ENCODE assay signal across 20 cellular contexts in genomic region chr14:31297112-31297511, GRCh38.
DNase-seq lines count a peak whose midpoint lies in the region; ATAC-seq, FAIRE-seq and TF ChIP-seq lines count a peak whose summit lies in the region.
"Had no signal": no experiment of that assay in that cellular context is flagged by ENCODE, and none has a peak within 500 bp of the region (broad histone marks: within the 10 kb centered on the region; RNA-seq: fewer than 3 reads in every experiment).

No MANE protein-coding gene starts in this region.

- H4K91ac ChIP-seq in H9 (ENCODE audit: insufficient read length, low read depth, low read length): no peak overlapping the region

- H3K56ac ChIP-seq in H9 (ENCODE audit: insufficient read length, low read depth, low read length): no peak overlapping the region

- H3K23me2 ChIP-seq in H9 (ENCODE audit: insufficient read length, low read depth, low read length, poor library complexity, severe bottlenecking): no peaks in the 10 kb centered on the region

- H3K4ac ChIP-seq in H9 (ENCODE audit: low read depth, low read length): no peak overlapping the region

- H2BK120ac ChIP-seq in H9 (ENCODE audit: low read depth, low read length, poor library complexity, severe bottlenecking): no peak overlapping the region

- no peak overlapping the region for H2AK5ac ChIP-seq in H9 (ENCODE audit: insufficient read length, low read length)

- no CpG with 5 or more reads among the region's 6 CpGs for WGBS in H9 (ENCODE audit: extremely low coverage, insufficient read length, low lambda C conversion rate)

- no peaks in the 10 kb centered on the region for H3K79me1 ChIP-seq in H9 (ENCODE audit: insufficient read depth, low read depth, low read length, poor library complexity, severe bottlenecking)

- no peak overlapping the region for H4K5ac ChIP-seq in H9 (ENCODE audit: insufficient read length, low read depth, low read length)

- H3K27me3 ChIP-seq in H9 (ENCODE audit: insufficient read depth, low read length): no peaks in the 10 kb centered on the region

- no peaks in the 10 kb centered on the region for H3K9me3 ChIP-seq in H9 (ENCODE audit: control insufficient read depth, low read depth, low read length)
- H3K9me3 ChIP-seq: HAP-1 had no signal

- no peak for TF ChIP-seq POLR2A in GM12891 (IDR thresholded peaks at IDR 0.05; ENCODE audit: low read depth, low read length)

- H4K8ac ChIP-seq in H9 (replicated peaks; ENCODE audit: insufficient read length, low read depth, low read length): no peak overlapping the region

- peak overlapping the region in 2 of 3 experiments; percentile 36 to 60; a peak in 3 of 7 replicates for H3K27ac Mint-ChIP-seq in H9
- peak overlapping the region; percentile 80 for H3K27ac Mint-ChIP-seq in WTC11
- peak overlapping the region; percentile 79 for H3K27ac Mint-ChIP-seq in nephron progenitor cell
- H3K27ac Mint-ChIP-seq: B cell; CD4-positive, alpha-beta T cell; HFFc6 had no signal

- H3K14ac ChIP-seq in H9 (ENCODE audit: insufficient read depth, low read length): no peak overlapping the region

- no peak overlapping the region for H2BK12ac ChIP-seq in H9 (ENCODE audit: insufficient read length, low read depth, low read length)

- H3K4me1 ChIP-seq in H9 (ENCODE audit: insufficient read depth, low read length): peaks cover 2% of the 10 kb centered on the region; the same call in 1 of the 2 replicates

- H3K9ac ChIP-seq in H9 (ENCODE audit: extremely low read depth, insufficient read length, low read length): no peak overlapping the region
- H3K9ac ChIP-seq: GM23248 had no signal

- H4K20me1 ChIP-seq in H9 (ENCODE audit: control insufficient read depth, insufficient read depth, insufficient read length): no peaks in the 10 kb centered on the region

- H3K36me3 Mint-ChIP-seq in H9 (ENCODE audit: insufficient read depth in 1 of 3, low read depth in 3 of 3) (peaks cover 0 to 12% (median 1%) of the 10 kb centered on the region in 3 experiments; a peak in 4 of 7 replicates), WTC11 (peaks cover 8% of the 10 kb centered on the region), nephron progenitor cell (ENCODE audit: low read depth) (peaks cover 15% of the 10 kb centered on the region)

- H3K18ac ChIP-seq in H9 (ENCODE audit: insufficient read length, low read depth, low read length): no peak overlapping the region

- no peaks in the 10 kb centered on the region for H3K27me3 Mint-ChIP-seq in H9 (ENCODE audit: low read depth)
- no peaks in the 10 kb centered on the region for H3K27me3 Mint-ChIP-seq in WTC11 (ENCODE audit: low read depth)
- no peaks in the 10 kb centered on the region for H3K27me3 Mint-ChIP-seq in nephron progenitor cell (ENCODE audit: low read depth, poor library complexity)
- H3K27me3 Mint-ChIP-seq: B cell; CD4-positive, alpha-beta T cell; IgD-negative memory B cell had no signal

- no peak overlapping the region for H3K4me2 ChIP-seq in H9 (ENCODE audit: insufficient read depth, insufficient read length, low read length)

- FAIRE-seq in GM12891 (lab: Jason Lieb, UNC) (peak; percentile 41), GM19239 (lab: Jason Lieb, UNC) (no peak)
- FAIRE-seq: GM12892 had no signal

- no peak overlapping the region for H2BK15ac ChIP-seq in H9 (ENCODE audit: low read depth, low read length)

- H3T11ph ChIP-seq in H9 (ENCODE audit: low read length): no peak overlapping the region

- no peak for ATAC-seq in WTC11
- ATAC-seq in HG03095 (IDR thresholded peaks at IDR 0.05; ENCODE audit: unreplicated experiment): no peak

- H3K23ac ChIP-seq in H9 (ENCODE audit: insufficient read length, low read depth, low read length): no peak overlapping the region

- H3K4me3 Mint-ChIP-seq in H9: no peak overlapping the region
- no peak overlapping the region for H3K4me3 Mint-ChIP-seq in WTC11
- no peak overlapping the region for H3K4me3 Mint-ChIP-seq in nephron progenitor cell
- H3K4me3 Mint-ChIP-seq: B cell; CD4-positive, alpha-beta T cell; HFFc6 had no signal

- no peak overlapping the region for H2AFZ ChIP-seq in H9 (ENCODE audit: low read length)
- H2AFZ ChIP-seq: GM23248 had no signal

- TF ChIP-seq CTCF in H9 (conservative IDR thresholded peaks at IDR 0.05): no peak
- TF ChIP-seq CTCF in WTC11 (IDR thresholded peaks at IDR 0.05): no peak
- no peak for TF ChIP-seq CTCF in nephron progenitor cell (IDR thresholded peaks at IDR 0.05)

- H2BK5ac ChIP-seq in H9 (ENCODE audit: insufficient read length, low read length): no peak overlapping the region

- H3K9me3 Mint-ChIP-seq in H9 (no peaks in the 10 kb centered on the region), WTC11 (no peaks in the 10 kb centered on the region), nephron progenitor cell (no peaks in the 10 kb centered on the region)
- H3K9me3 Mint-ChIP-seq: CD4-positive, alpha-beta T cell; HFFc6; IgD-negative memory B cell had no signal

- CTCF ChIA-PET in WTC11 (lab: Charles Lee): interaction anchor here (2.3 kb wide), 1 partner anchor 10 kb away, joined by 11 read pairs; no protein-coding TSS in a partner anchor

- no peak overlapping the region for H3K27ac ChIP-seq in H9 (ENCODE audit: insufficient read length, low read depth, low read length)
- H3K27ac ChIP-seq: GM23248 had no signal

- no peak for DNase-seq in GM12891 (ENCODE audit: insufficient read length, low spot score)
- no peak for DNase-seq in H9
- DNase-seq in WTC11 (ENCODE audit: low spot score): no peak
- no peak for DNase-seq in nephron progenitor cell
- no peak for DNase-seq in AG08395 (ENCODE audit: low spot score)
- no peak for DNase-seq in GM19239 (ENCODE audit: insufficient read length, low spot score)
- DNase-seq: ACHN; C1 segment of cervical spinal cord; Calu3; CD4-positive, alpha-beta T cell; DMS 273 treated with DMSO at 0.1 percent for 48 hours; DMS79; GM23248; HFFc6; KG1 had no signal

- peak overlapping the region; percentile 26 for H2BK20ac ChIP-seq in H9 (ENCODE audit: low read depth, low read length, poor library complexity, severe bottlenecking)

- H3K4me1 Mint-ChIP-seq in H9: peaks cover 25% of the 10 kb centered on the region in 2 experiments
- H3K4me1 Mint-ChIP-seq in WTC11: peaks cover 40% of the 10 kb centered on the region
- no peaks in the 10 kb centered on the region for H3K4me1 Mint-ChIP-seq in nephron progenitor cell
- H3K4me1 Mint-ChIP-seq: B cell had no signal

- POLR2A ChIA-PET in WTC11 (lab: Charles Lee): no interaction called here

- H3K79me2 ChIP-seq in H9 (ENCODE audit: insufficient read depth, low read length): no peaks in the 10 kb centered on the region

TF ChIP-seq in GM12891, 5 proteins besides CTCF, POLR2A, EP300 and RAD21:
- TF ChIP-seq PAX5 (IDR thresholded peaks at IDR 0.05; ENCODE audit: insufficient read depth, low read length, severe bottlenecking): no peak

TF ChIP-seq in WTC11, 78 proteins besides CTCF, POLR2A, EP300 and RAD21 (continues in another document):
- no peak for TF ChIP-seq E2F4 (CRISPR knock-in tag; IDR thresholded peaks at IDR 0.05; ENCODE audit: borderline replicate concordance, low read depth)
- TF ChIP-seq, protein P1, sequence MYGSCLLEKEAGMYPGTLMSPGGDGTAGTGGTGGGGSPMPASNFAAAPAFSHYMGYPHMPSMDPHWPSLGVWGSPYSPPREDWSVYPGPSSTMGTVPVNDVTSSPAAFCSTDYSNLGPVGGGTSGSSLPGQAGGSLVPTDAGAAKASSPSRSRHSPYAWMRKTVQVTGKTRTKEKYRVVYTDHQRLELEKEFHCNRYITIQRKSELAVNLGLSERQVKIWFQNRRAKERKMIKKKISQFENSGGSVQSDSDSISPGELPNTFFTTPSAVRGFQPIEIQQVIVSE (CRISPR knock-in tag; IDR thresholded peaks at IDR 0.05; ENCODE audit: borderline replicate concordance): no peak
- TF ChIP-seq ZNF396 (CRISPR knock-in tag; IDR thresholded peaks at IDR 0.05; ENCODE audit: borderline replicate concordance): no peak
- TF ChIP-seq ZNF138 (CRISPR knock-in tag; conservative IDR thresholded peaks at IDR 0.05): no peak
- TF ChIP-seq SMAD4 (CRISPR knock-in tag; IDR thresholded peaks at IDR 0.05): no peak
- no peak for TF ChIP-seq SOX15 (CRISPR knock-in tag; IDR thresholded peaks at IDR 0.05)
- no peak for TF ChIP-seq ATF6 (CRISPR knock-in tag; IDR thresholded peaks at IDR 0.05)
- no peak for TF ChIP-seq JAZF1 (CRISPR knock-in tag; IDR thresholded peaks at IDR 0.05)
